32 cellular contexts compared by ENCODE assay signal in genomic region chr5:179164331-179165311, GRCh38.
DNase-seq lines count a peak whose midpoint lies in the region; ATAC-seq and TF ChIP-seq lines count a peak whose summit lies in the region.
"Had no signal": no experiment of that assay in that cellular context is flagged by ENCODE, and none has a peak within 500 bp of the region (broad histone marks: within the 10 kb centered on the region; RNA-seq: fewer than 3 reads in every experiment).

No MANE protein-coding gene starts in this region.

- peaks cover 10% of the 10 kb centered on the region for H3K9me3 Mint-ChIP-seq in activated CD8-positive, alpha-beta memory T cell treated with anti-CD3 and anti-CD28 coated beads, Interleukin-2, amount 10 ng/mL, durations not matched to agents 7 days and 5 days (ENCODE audit: low read depth)
- peaks cover 0 to 4% (median 0%) of the 10 kb centered on the region in 7 donors for H3K9me3 Mint-ChIP-seq in CD4-positive, CD25-positive, alpha-beta regulatory T cell
- H3K9me3 Mint-ChIP-seq: natural killer cell had no signal

- no peaks in the 10 kb centered on the region for H3K27me3 Mint-ChIP-seq in activated CD8-positive, alpha-beta memory T cell treated with anti-CD3 and anti-CD28 coated beads, Interleukin-2, amount 10 ng/mL, durations not matched to agents 7 days and 5 days
- H3K27me3 Mint-ChIP-seq in CD4-positive, CD25-positive, alpha-beta regulatory T cell: no peaks in the 10 kb centered on the region

- no peak overlapping the region for H3K27ac Mint-ChIP-seq in activated CD8-positive, alpha-beta memory T cell treated with anti-CD3 and anti-CD28 coated beads, Interleukin-2, amount 10 ng/mL, durations not matched to agents 7 days and 5 days
- H3K27ac Mint-ChIP-seq in CD4-positive, CD25-positive, alpha-beta regulatory T cell: peak overlapping the region in 2 of 3 donors; percentile 56 to 74
- H3K27ac Mint-ChIP-seq: activated B cell treated with CpG ODN at 0.5 μM for 24 hours; activated T-cell treated with anti-CD3 and anti-CD28 coated beads, Interleukin-2, amount 50 U/mL, for 72 hours; natural killer cell; stimulated activated naive CD8-positive, alpha-beta T cell treated with anti-CD3 and anti-CD28 coated beads, Interleukin-15, amount 100 ng/mL, for 72 hours had no signal

- H3K4me1 Mint-ChIP-seq in activated CD8-positive, alpha-beta memory T cell treated with anti-CD3 and anti-CD28 coated beads, Interleukin-2, amount 10 ng/mL, durations not matched to agents 7 days and 5 days: no peaks in the 10 kb centered on the region
- H3K4me1 Mint-ChIP-seq in CD4-positive, CD25-positive, alpha-beta regulatory T cell: peaks cover 0 to 3% (median 0%) of the 10 kb centered on the region in 4 donors

- no peaks in the 10 kb centered on the region for H3K27me3 ChIP-seq in CD4-positive, CD25-positive, alpha-beta regulatory T cell (ENCODE audit: control insufficient read depth, insufficient read depth, low read length)
- H3K27me3 ChIP-seq: brain microvascular endothelial cell, Peyer's patch, SJCRH30, uterus had no signal

- no peak for TF ChIP-seq CTCF in coronary artery (IDR thresholded peaks at IDR 0.05)

- H3K4me1 ChIP-seq in CD4-positive, CD25-positive, alpha-beta regulatory T cell (ENCODE audit: control insufficient read depth, insufficient read depth, low read length, poor library complexity, severe bottlenecking): peaks cover 9% of the 10 kb centered on the region
- H3K4me1 ChIP-seq: SJCRH30, uterus had no signal

- no peak overlapping the region for H3K4me3 Mint-ChIP-seq in activated CD8-positive, alpha-beta memory T cell treated with anti-CD3 and anti-CD28 coated beads, Interleukin-2, amount 10 ng/mL, durations not matched to agents 7 days and 5 days
- H3K4me3 Mint-ChIP-seq in CD4-positive, CD25-positive, alpha-beta regulatory T cell: no peak overlapping the region
- H3K4me3 Mint-ChIP-seq: activated B cell treated with CpG ODN at 0.5 μM for 24 hours; activated T-cell treated with anti-CD3 and anti-CD28 coated beads, Interleukin-2, amount 50 U/mL, for 72 hours; natural killer cell; stimulated activated naive CD8-positive, alpha-beta T cell treated with anti-CD3 and anti-CD28 coated beads, Interleukin-15, amount 100 ng/mL, for 72 hours had no signal

- no peaks in the 10 kb centered on the region for H3K36me3 ChIP-seq in CD4-positive, CD25-positive, alpha-beta regulatory T cell (ENCODE audit: control insufficient read depth, insufficient read depth, low read length)
- H3K36me3 ChIP-seq: Peyer's patch, SJCRH30, uterus had no signal

- H3K36me3 Mint-ChIP-seq in activated CD8-positive, alpha-beta memory T cell treated with anti-CD3 and anti-CD28 coated beads, Interleukin-2, amount 10 ng/mL, durations not matched to agents 7 days and 5 days: no peaks in the 10 kb centered on the region
- no peaks in the 10 kb centered on the region for H3K36me3 Mint-ChIP-seq in CD4-positive, CD25-positive, alpha-beta regulatory T cell
- H3K36me3 Mint-ChIP-seq: natural killer cell had no signal

- H3K9me3 ChIP-seq in CD4-positive, CD25-positive, alpha-beta regulatory T cell (ENCODE audit: control insufficient read depth in 2 of 2, low read length in 2 of 2): peaks cover 2 to 6% of the 10 kb centered on the region in 2 experiments
- H3K9me3 ChIP-seq: SJCRH30, uterus had no signal

- ATAC-seq in activated CD8-positive, alpha-beta memory T cell treated with anti-CD3 and anti-CD28 coated beads, Interleukin-2, amount 10 ng/mL, durations not matched to agents 7 days and 5 days: no peak
- no peak for ATAC-seq in CD4-positive, CD25-positive, alpha-beta regulatory T cell (ENCODE audit: low read depth in 2 of 2)
- ATAC-seq: activated T-cell treated with anti-CD3 and anti-CD28 coated beads, Interleukin-2, amount 50 U/mL, for 72 hours; mucosa of descending colon; natural killer cell; stimulated activated naive CD8-positive, alpha-beta T cell treated with anti-CD3 and anti-CD28 coated beads, Interleukin-15, amount 100 ng/mL, for 72 hours had no signal

- H3K27ac ChIP-seq in CD4-positive, CD25-positive, alpha-beta regulatory T cell (ENCODE audit: insufficient read depth, low read length, poor library complexity, severe bottlenecking): no peak overlapping the region
- no peak overlapping the region for H3K27ac ChIP-seq in coronary artery
- H3K27ac ChIP-seq: brain microvascular endothelial cell, Peyer's patch, SJCRH30, uterus had no signal

- CTCF ChIA-PET in activated CD8-positive, alpha-beta memory T cell treated with anti-CD3 and anti-CD28 coated beads, Interleukin-2, amount 10 ng/mL, durations not matched to agents 7 days and 5 days (lab: Charles Lee): no interaction called here

- H3K4me3 ChIP-seq in CD4-positive, CD25-positive, alpha-beta regulatory T cell (ENCODE audit: low read depth, low read length): no peak overlapping the region
- no peak overlapping the region for H3K4me3 ChIP-seq in coronary artery
- H3K4me3 ChIP-seq: lung, mucosa of descending colon, Peyer's patch, SJCRH30, uterus had no signal

- DNase-seq in activated CD8-positive, alpha-beta memory T cell treated with anti-CD3 and anti-CD28 coated beads, Interleukin-2, amount 50 U/mL, for 4 hours: peak; percentile 7
- no peak for DNase-seq in activated CD8-positive, alpha-beta memory T cell treated with anti-CD3 and anti-CD28 coated beads, Interleukin-2, amount 10 ng/mL, durations not matched to agents 7 days and 5 days
- no peak for DNase-seq in CD4-positive, CD25-positive, alpha-beta regulatory T cell
- peak; percentile 66 for DNase-seq in coronary artery (ENCODE audit: low spot score)
- peak; percentile 72 for DNase-seq in mesenteric fat pad (ENCODE audit: low spot score)
- no peak for DNase-seq in SK-N-DZ (ENCODE audit: low spot score)
- no peak for DNase-seq in HuH-7.5 (ENCODE audit: low spot score)
- no peak for DNase-seq in NCI-H446 (lab: John Stamatoyannopoulos, UW)
- DNase-seq: 8988T; activated B cell treated with CpG ODN at 0.5 μM for 24 hours; activated CD4-positive, alpha-beta T cell treated with anti-CD3 and anti-CD28 coated beads, Interleukin-2, amount 50 U/mL, for 1 hour; activated naive CD4-positive, alpha-beta T cell treated with Interleukin-2 at 50 U/mL for 16 hours; activated T-cell treated with anti-CD3 and anti-CD28 coated beads, Interleukin-2, amount 50 U/mL, for 72 hours; amniotic stem cell; brain microvascular endothelial cell; DMS79 treated with DMSO at 0.1 percent for 48 hours; effector memory CD4-positive, alpha-beta T cell; erythroblast; GF-D8; HCEC 1CT; IMR-90; mucosa of descending colon; natural killer cell; NCI-H146; NCI-H2107; NCI-H345; SJCRH30; stimulated activated CD8-positive, alpha-beta memory T cell treated with anti-CD3 and anti-CD28 coated beads, Interleukin-4, amount 100 ng/mL, for 48 hours; stimulated activated naive CD8-positive, alpha-beta T cell treated with anti-CD3 and anti-CD28 coated beads, Interleukin-15, amount 100 ng/mL, for 72 hours had no signal

Comparison
In these comparisons a context has a peak if more than half of its experiments do, and no peak if none do; other contexts are left out.
1. DNase-seq: peak in activated CD8-positive, alpha-beta memory T cell treated with anti-CD3 and anti-CD28 coated beads, Interleukin-2, amount 50 U/mL, for 4 hours (single experiment), coronary artery (single experiment) and mesenteric fat pad (single experiment); none in activated CD8-positive, alpha-beta memory T cell treated with anti-CD3 and anti-CD28 coated beads, Interleukin-2, amount 10 ng/mL, durations not matched to agents 7 days and 5 days (single experiment), CD4-positive, CD25-positive, alpha-beta regulatory T cell (0 of 3), SK-N-DZ (single experiment), HuH-7.5 (single experiment) and NCI-H446 (0 of 2).